In genomic region chr11:2303627-2304155, GRCh38 we compare ENCODE assay signal across 1 cellular context.
TF ChIP-seq lines count a peak whose summit lies in the region.

No MANE protein-coding gene starts in this region.

TF ChIP-seq in K562, 482 proteins besides CTCF, POLR2A, EP300 and RAD21 (continued from another document and continues in another):
- TF ChIP-seq NR0B1 (IDR thresholded peaks at IDR 0.05; ENCODE audit: partially characterized antibody): no peak
- TF ChIP-seq ZNF586 (CRISPR knock-in tag; conservative IDR thresholded peaks at IDR 0.05): no peak
- no peak for TF ChIP-seq RBBP5 (IDR thresholded peaks at IDR 0.05; ENCODE audit: borderline replicate concordance, insufficient read depth, low read length, poor library complexity, severe bottlenecking)
- TF ChIP-seq LCOR (CRISPR knock-in tag; IDR thresholded peaks at IDR 0.05): peak; percentile 77
- no peak for TF ChIP-seq BRF1 (IDR thresholded peaks at IDR 0.05; ENCODE audit: borderline replicate concordance, extremely low read depth, insufficient read length)
- no peak for TF ChIP-seq TAF15 (IDR thresholded peaks at IDR 0.05; ENCODE audit: low read depth, low read length)
- TF ChIP-seq HES1 (IDR thresholded peaks at IDR 0.05; ENCODE audit: low read depth): peak; percentile 80
- TF ChIP-seq RREB1 (CRISPR knock-in tag; IDR thresholded peaks at IDR 0.05): 0 out of 2 replicates have a peak, but pooled peaks have one; percentile 79
- TF ChIP-seq ATF2 (CRISPR knock-in tag; IDR thresholded peaks at IDR 0.05): no peak
- peak; percentile 96 to 97 for TF ChIP-seq KDM1A (IDR thresholded peaks at IDR 0.05)
- 0 out of 2 replicates have a peak, but pooled peaks have one; percentile 33 for TF ChIP-seq ZBTB34 (CRISPR knock-in tag; IDR thresholded peaks at IDR 0.05)
- peak; percentile 95 for TF ChIP-seq TFAP4 (CRISPR knock-in tag; IDR thresholded peaks at IDR 0.05; ENCODE audit: borderline replicate concordance)
- peak; percentile 51; the same call in 1 of the 2 replicates for TF ChIP-seq TOE1 (IDR thresholded peaks at IDR 0.05; ENCODE audit: borderline replicate concordance)
- no peak for TF ChIP-seq TOE1 (CRISPR knock-in tag; IDR thresholded peaks at IDR 0.05; ENCODE audit: borderline replicate concordance, low read depth)
- TF ChIP-seq NFRKB (IDR thresholded peaks at IDR 0.05; ENCODE audit: low read depth): no peak
- no peak for TF ChIP-seq ZZZ3 (IDR thresholded peaks at IDR 0.05)
- TF ChIP-seq THRB (CRISPR knock-in tag; conservative IDR thresholded peaks at IDR 0.05): no peak
- TF ChIP-seq ARID2 (IDR thresholded peaks at IDR 0.05): no peak
- peak; percentile 90 for TF ChIP-seq SMARCE1 (IDR thresholded peaks at IDR 0.05)
- no peak for TF ChIP-seq MGA (IDR thresholded peaks at IDR 0.05)
- no peak for TF ChIP-seq CEBPB (tag; IDR thresholded peaks at IDR 0.05)
- peak; percentile 79; the same call in 1 of the 2 replicates for TF ChIP-seq CHAMP1 (IDR thresholded peaks at IDR 0.05)
- TF ChIP-seq MEF2D (tag; conservative IDR thresholded peaks at IDR 0.05; ENCODE audit: low read depth): no peak
- no peak for TF ChIP-seq PPARD (CRISPR knock-in tag; IDR thresholded peaks at IDR 0.05)
